8 cellular contexts compared by ENCODE assay signal in genomic region chr3:184711366-184712247, GRCh38. TPM values are rescaled to one million over a fixed set of nuclear protein-coding genes. Genes with fewer than 3 reads are reported as not detected.
DNase-seq lines count a peak whose midpoint lies in the region; ATAC-seq lines count a peak whose summit lies in the region.

MAGEF1 (minus strand) TSS chr3:184712064; CDS start chr3:184711821, 243 bp downstream.

- in situ Hi-C loops in endometrial microvascular endothelial cells (cut with HindIII; ENCODE audit: inconsistent ontology term, low pct_unique_long_range_greater_than_20kb, low sequenced_read_pairs): no loop called here

- peak within 1 kb of the TSS; percentile 91 for H3K4me3 ChIP-seq in HUES6 (ENCODE audit: low read depth, low read length)
- peak within 1 kb of the TSS; percentile 75 for H3K4me3 ChIP-seq in NT2/D1 (ENCODE audit: insufficient read length, low read depth)

- peak; percentile 87 for ATAC-seq in GM21423 (IDR thresholded peaks at IDR 0.05; ENCODE audit: unreplicated experiment)

- H3K27me3 ChIP-seq in HUES6 (ENCODE audit: control insufficient read depth, insufficient read depth, low read length) (no peaks in the 10 kb centered on the region), NT2/D1 (ENCODE audit: insufficient read depth, insufficient read length) (no peaks in the 10 kb centered on the region)

- H3K36me3 ChIP-seq in HUES6 (ENCODE audit: control insufficient read depth, insufficient read depth, low read length) (peaks cover 7% of the 10 kb centered on the region; the same call in 1 of the 2 replicates), NT2/D1 (ENCODE audit: insufficient read depth, insufficient read length, low read length) (peaks cover 31% of the 10 kb centered on the region)

- H3K9ac ChIP-seq in HUES6 (ENCODE audit: low read length) (peak within 1 kb of the TSS; percentile 96), NT2/D1 (ENCODE audit: insufficient read length, low read depth) (peak within 1 kb of the TSS; percentile 91)

- H3K9me3 ChIP-seq in HUES6 (ENCODE audit: control insufficient read depth, insufficient read depth, low read depth, low read length): no peaks in the 10 kb centered on the region
- H3K9me3 ChIP-seq in NT2/D1 (ENCODE audit: insufficient read depth, low read length): peaks cover 14% of the 10 kb centered on the region; the same call in 1 of the 2 replicates

- H3K4me1 ChIP-seq in HUES6 (ENCODE audit: control insufficient read depth, insufficient read depth, low read length) (peaks cover 11% of the 10 kb centered on the region), NT2/D1 (ENCODE audit: insufficient read depth, insufficient read length) (peaks cover 4% of the 10 kb centered on the region)

- H3K27ac ChIP-seq in HUES6 (ENCODE audit: low read depth, low read length): peak within 1 kb of the TSS; percentile 97

- peak; percentile 94 for DNase-seq in COR-L47 (lab: John Stamatoyannopoulos, UW)
- DNase-seq in NT2/D1 (ENCODE audit: low read depth, low spot score): peak; percentile 90
- peak; percentile 49 for DNase-seq in activated CD8-positive, alpha-beta memory T cell treated with anti-CD3 and anti-CD28 coated beads, Interleukin-2, amount 50 U/mL, for 24 hours (ENCODE audit: extremely low read depth)
- no peak for DNase-seq in mesenteric fat pad (ENCODE audit: low spot score)
- peak; percentile 53 for DNase-seq in stimulated activated CD8-positive, alpha-beta memory T cell treated with anti-CD3 and anti-CD28 coated beads, Interleukin-15, amount 100 ng/mL, for 24 hours (ENCODE audit: low read depth)

RNA-seq across cellular contexts. Expression of gene MAGEF1, which starts in this region (rescaled TPM):
- 13.3 TPM for total RNA-seq in endometrial microvascular endothelial cells (ENCODE audit: inconsistent ontology term)
- total RNA-seq in mesenteric fat pad: 18.9 TPM
